9 cellular contexts compared by ENCODE assay signal in genomic region chr19:5321851-5322681, GRCh38. TPM values are rescaled to one million over a fixed set of nuclear protein-coding genes. Genes with fewer than 3 reads are reported as not detected.
DNase-seq lines count a peak whose midpoint lies in the region; ATAC-seq and TF ChIP-seq lines count a peak whose summit lies in the region.
"Had no signal": no experiment of that assay in that cellular context is flagged by ENCODE, and none has a peak within 500 bp of the region (broad histone marks: within the 10 kb centered on the region; RNA-seq: fewer than 3 reads in every experiment).

No MANE protein-coding gene starts in this region.

- BruUV-seq in MCF 10A (replicated peaks; lab: Mats Ljungman, UMichigan) (no TSS peak), Calu3 (replicated peaks; lab: Mats Ljungman, UMichigan) (no TSS peak)

- H3K27ac ChIP-seq in breast epithelium, result no peak overlapping the region
- H3K27ac ChIP-seq: pancreas had no signal

- peaks cover 5% of the 10 kb centered on the region for H3K4me1 Mint-ChIP-seq in MCF 10A (ENCODE audit: insufficient read depth, unreplicated experiment)
- H3K4me1 Mint-ChIP-seq in activated naive CD4-positive, alpha-beta T cell treated with anti-CD3 and anti-CD28 coated beads, Interleukin-2, amount 50 U/mL, for 24 hours, result peaks cover 4% of the 10 kb centered on the region
- no peaks in the 10 kb centered on the region for H3K4me1 Mint-ChIP-seq in Calu3 (ENCODE audit: low read depth, unreplicated experiment)

- H3K27me3 ChIP-seq in breast epithelium, result no peaks in the 10 kb centered on the region
- H3K27me3 ChIP-seq: pancreas had no signal

- H3K4me3 ChIP-seq in breast epithelium, result peak overlapping the region in 2 of 3 donors; percentile 21 to 48
- H3K4me3 ChIP-seq: pancreas had no signal

- intact Hi-C loops in breast epithelium (cut with DNase I; ENCODE audit: low total_unique reads), result no loop called here
- intact Hi-C loops in MCF 10A (cut with micrococcal nuclease), result no loop called here
- intact Hi-C loops in Calu3 (cut with micrococcal nuclease; ENCODE audit: unreplicated experiment), result no loop called here

- H3K27ac Mint-ChIP-seq in MCF 10A (ENCODE audit: low read depth, unreplicated experiment) (no peak overlapping the region), Calu3 (ENCODE audit: unreplicated experiment) (no peak overlapping the region)
- H3K27ac Mint-ChIP-seq in activated naive CD4-positive, alpha-beta T cell treated with anti-CD3 and anti-CD28 coated beads, Interleukin-2, amount 50 U/mL, for 24 hours, result no peak overlapping the region

- H3K4me3 Mint-ChIP-seq in MCF 10A (ENCODE audit: unreplicated experiment) (no peak overlapping the region), Calu3 (ENCODE audit: low read depth, unreplicated experiment) (no peak overlapping the region)
- H3K4me3 Mint-ChIP-seq in activated naive CD4-positive, alpha-beta T cell treated with anti-CD3 and anti-CD28 coated beads, Interleukin-2, amount 50 U/mL, for 24 hours, result peak overlapping the region; percentile 49

- no peak for TF ChIP-seq POLR2A in breast epithelium (IDR thresholded peaks at IDR 0.05)

- no peaks in the 10 kb centered on the region for H3K4me1 ChIP-seq in breast epithelium
- H3K4me1 ChIP-seq: pancreas had no signal

- H3K27me3 Mint-ChIP-seq in MCF 10A (ENCODE audit: insufficient read depth, unreplicated experiment) (peaks cover 43% of the 10 kb centered on the region), Calu3 (ENCODE audit: unreplicated experiment) (no peaks in the 10 kb centered on the region)
- peaks cover 16% of the 10 kb centered on the region for H3K27me3 Mint-ChIP-seq in activated naive CD4-positive, alpha-beta T cell treated with anti-CD3 and anti-CD28 coated beads, Interleukin-2, amount 50 U/mL, for 24 hours

- peaks cover 0 to 6% of the 10 kb centered on the region in 2 donors for H3K9me3 ChIP-seq in breast epithelium
- H3K9me3 ChIP-seq: pancreas had no signal

- TF ChIP-seq CTCF in breast epithelium (IDR thresholded peaks at IDR 0.05) (no peak), MCF 10A (IDR thresholded peaks at IDR 0.05; ENCODE audit: unreplicated experiment) (no peak), Calu3 (IDR thresholded peaks at IDR 0.05; ENCODE audit: unreplicated experiment) (no peak)

- H3K36me3 Mint-ChIP-seq in MCF 10A (ENCODE audit: insufficient read depth, unreplicated experiment), result no peaks in the 10 kb centered on the region
- H3K36me3 Mint-ChIP-seq in activated naive CD4-positive, alpha-beta T cell treated with anti-CD3 and anti-CD28 coated beads, Interleukin-2, amount 50 U/mL, for 24 hours, result no peaks in the 10 kb centered on the region
- H3K36me3 Mint-ChIP-seq in Calu3 (ENCODE audit: insufficient read depth, unreplicated experiment), result peaks cover 5% of the 10 kb centered on the region

- H3K9me3 Mint-ChIP-seq in MCF 10A (ENCODE audit: unreplicated experiment), result no peaks in the 10 kb centered on the region
- H3K9me3 Mint-ChIP-seq in activated naive CD4-positive, alpha-beta T cell treated with anti-CD3 and anti-CD28 coated beads, Interleukin-2, amount 50 U/mL, for 24 hours, result no peaks in the 10 kb centered on the region
- no peaks in the 10 kb centered on the region for H3K9me3 Mint-ChIP-seq in Calu3 (ENCODE audit: low read depth, unreplicated experiment)

- DNase-seq in breast epithelium (ENCODE audit: low spot score in 2 of 2), result no peak
- no peak for DNase-seq in MCF 10A (ENCODE audit: unreplicated experiment)
- peak; percentile 17 for DNase-seq in superior temporal gyrus (ENCODE audit: extremely low spot score)
- no peak for DNase-seq in Calu3
- DNase-seq in dermis blood vessel endothelial cell, result no peak
- no peak for DNase-seq in T-helper 9 cell
- DNase-seq: pancreas had no signal

- CTCF ChIA-PET in MCF 10A (lab: Yijun Ruan, JAX) (interaction anchor here (0.5 to 1.1 kb wide), 3 partner anchors 11 to 274 kb away, joined by 3 read pairs; no protein-coding TSS in a partner anchor), Calu3 (lab: Charles Lee) (interaction anchor here (0.5 to 0.6 kb wide), 2 partner anchors 18 to 809 kb away, joined by 4 to 7 read pairs; no protein-coding TSS in a partner anchor)

- POLR2A ChIA-PET in MCF 10A (lab: Yijun Ruan, JAX), result interaction anchor here (0.6 kb wide), 1 partner anchor 210 kb away, joined by 3 read pairs; no protein-coding TSS in a partner anchor

- peak; percentile 74 for ATAC-seq in HG03442 (IDR thresholded peaks at IDR 0.05; ENCODE audit: unreplicated experiment)

- H3K36me3 ChIP-seq in breast epithelium, result no peaks in the 10 kb centered on the region
- H3K36me3 ChIP-seq: pancreas had no signal

RNA-seq across cellular contexts. Expression of gene PTPRS, which starts 18.5 kb away (rescaled TPM):
- 100 to 1,000 TPM; 111 to 603 (median 114) TPM for total RNA-seq in breast epithelium
- total RNA-seq in MCF 10A (2022), result 15.0 and 27.1 TPM in 2 replicates
- total RNA-seq in Calu3 (2022), result 91.4 and 93.0 TPM in 2 replicates
- total RNA-seq in dermis blood vessel endothelial cell, result 17.5 and 26.2 TPM in 2 replicates
